ENCODE assay signal across 7 cellular contexts in genomic region chr12:132163041-132163910, GRCh38. TPM values are rescaled to one million over a fixed set of nuclear protein-coding genes. Genes with fewer than 3 reads are reported as not detected.
DNase-seq lines count a peak whose midpoint lies in the region; ATAC-seq and TF ChIP-seq lines count a peak whose summit lies in the region.

No MANE protein-coding gene starts in this region.

- H3K4me1 Mint-ChIP-seq in Calu3 (ENCODE audit: low read depth, unreplicated experiment) = peaks cover 16% of the 10 kb centered on the region
- H3K4me1 Mint-ChIP-seq in central memory CD8-positive, alpha-beta T cell = peaks cover 11% of the 10 kb centered on the region
- H3K4me1 Mint-ChIP-seq in naive thymus-derived CD8-positive, alpha-beta T cell = peaks cover 8 to 36% (median 23%) of the 10 kb centered on the region in 4 donors

- TF ChIP-seq CTCF in Calu3 (IDR thresholded peaks at IDR 0.05; ENCODE audit: unreplicated experiment) = no peak
- no peak for TF ChIP-seq CTCF in NB4 (IDR thresholded peaks at IDR 0.05; ENCODE audit: low read depth, low read length)
- TF ChIP-seq CTCF in GM10266 (IDR thresholded peaks at IDR 0.05; ENCODE audit: control insufficient read depth, insufficient read depth, low read depth, missing control alignments) = no peak

- H3K4me3 ChIP-seq in NB4 (ENCODE audit: low read depth, low read length) = peak overlapping the region; percentile 21

- peak overlapping the region; percentile 20 for H3K4me3 Mint-ChIP-seq in Calu3 (ENCODE audit: low read depth, unreplicated experiment)
- peak overlapping the region; percentile 49 for H3K4me3 Mint-ChIP-seq in central memory CD8-positive, alpha-beta T cell
- peak overlapping the region in 7 of 10 donors; percentile 33 to 75 (median 58) for H3K4me3 Mint-ChIP-seq in naive thymus-derived CD8-positive, alpha-beta T cell

- DNase-seq in Calu3 = no peak
- DNase-seq in NB4 (ENCODE audit: low read depth) = no peak
- no peak for DNase-seq in central memory CD8-positive, alpha-beta T cell (ENCODE audit: low spot score in 2 of 2)
- DNase-seq in naive thymus-derived CD8-positive, alpha-beta T cell = peak in 2 of 10 donors; percentile 5 to 61
- DNase-seq in activated effector memory CD4-positive, alpha-beta T cell treated with anti-CD3 and anti-CD28 coated beads, Interleukin-2, amount 50 U/mL, for 16 hours = no peak
- DNase-seq in GM10266 (ENCODE audit: extremely low spot score) = no peak
- DNase-seq in NCI-H526 treated with DMSO at 0.1 percent for 48 hours (lab: John Stamatoyannopoulos, UW) = no peak

- no TSS peak for BruUV-seq in Calu3 (replicated peaks; lab: Mats Ljungman, UMichigan)

- H3K9me3 Mint-ChIP-seq in Calu3 (ENCODE audit: low read depth, unreplicated experiment) = peaks cover 4% of the 10 kb centered on the region
- H3K9me3 Mint-ChIP-seq in central memory CD8-positive, alpha-beta T cell = no peaks in the 10 kb centered on the region
- peaks cover 0 to 15% (median 0%) of the 10 kb centered on the region in 9 donors for H3K9me3 Mint-ChIP-seq in naive thymus-derived CD8-positive, alpha-beta T cell

- H3K36me3 Mint-ChIP-seq in Calu3 (ENCODE audit: insufficient read depth, unreplicated experiment) = peaks cover 12% of the 10 kb centered on the region
- H3K36me3 Mint-ChIP-seq in central memory CD8-positive, alpha-beta T cell (ENCODE audit: insufficient read depth) = peaks cover 2% of the 10 kb centered on the region
- no peaks in the 10 kb centered on the region for H3K36me3 Mint-ChIP-seq in naive thymus-derived CD8-positive, alpha-beta T cell

- POLR2A ChIA-PET in naive thymus-derived CD8-positive, alpha-beta T cell (lab: Charles Lee) = interaction anchor here (1.2 to 5.0 kb wide), 5 partner anchors 11 to 27 kb away, joined by 3 to 26 read pairs (median 5); no protein-coding TSS in a partner anchor

- intact Hi-C loops in Calu3 (cut with micrococcal nuclease; ENCODE audit: unreplicated experiment) = loop anchor here (2.0 kb wide), 1 partner anchor 56 kb away; no protein-coding TSS in a partner anchor

- no peak overlapping the region for H3K27ac Mint-ChIP-seq in Calu3 (ENCODE audit: unreplicated experiment)
- H3K27ac Mint-ChIP-seq in central memory CD8-positive, alpha-beta T cell (ENCODE audit: low read depth) = no peak overlapping the region
- H3K27ac Mint-ChIP-seq in naive thymus-derived CD8-positive, alpha-beta T cell = peak overlapping the region in 2 of 10 donors; percentile 24 to 62

- no peak for ATAC-seq in central memory CD8-positive, alpha-beta T cell (replicated peaks; ENCODE audit: extremely low read depth, poor library complexity, severe bottlenecking)
- peak in 1 of 2 donors; percentile 26 for ATAC-seq in naive thymus-derived CD8-positive, alpha-beta T cell

- H3K27me3 Mint-ChIP-seq in Calu3 (ENCODE audit: unreplicated experiment) = peaks cover 76% of the 10 kb centered on the region
- no peaks in the 10 kb centered on the region for H3K27me3 Mint-ChIP-seq in central memory CD8-positive, alpha-beta T cell
- peaks cover 0 to 4% (median 2%) of the 10 kb centered on the region in 5 donors for H3K27me3 Mint-ChIP-seq in naive thymus-derived CD8-positive, alpha-beta T cell

- CTCF ChIA-PET in Calu3 (lab: Charles Lee) = interaction anchor here (0.6 to 3.1 kb wide), 8 partner anchors 9 to 252 kb away, joined by 3 to 13 read pairs (median 5); partner anchors contain the start of gene NOC4L

- no peak for TF ChIP-seq POLR2A in NB4 (IDR thresholded peaks at IDR 0.05; ENCODE audit: extremely low read depth, insufficient read length)

RNA-seq across cellular contexts. Expression of gene NOC4L, which starts 19.0 kb away (rescaled TPM):
- 62.5 and 67.3 TPM in 2 replicates for total RNA-seq in Calu3 (2022)
- 10 to 100 TPM; 21.8 to 23.5 TPM for total RNA-seq in naive thymus-derived CD8-positive, alpha-beta T cell
- 10 to 100 TPM; 20.0 to 31.2 (median 23.7) TPM for polyA plus RNA-seq in naive thymus-derived CD8-positive, alpha-beta T cell

RNA-seq across cellular contexts. Expression of gene DDX51, which starts 19.2 kb away (rescaled TPM):
- 46.3 and 48.0 TPM in 2 replicates for total RNA-seq in Calu3 (2022)
- 10 to 100 TPM; 55.7 to 57.9 TPM for total RNA-seq in naive thymus-derived CD8-positive, alpha-beta T cell
- 10 to 100 TPM in 1 of 3 donors, 1 to 10 TPM in 2; 7.4 to 20.9 (median 7.8) TPM for polyA plus RNA-seq in naive thymus-derived CD8-positive, alpha-beta T cell
